ENCODE assay signal across 8 cellular contexts in genomic region chr5:154972476-154973080, GRCh38. TPM values are rescaled to one million over a fixed set of nuclear protein-coding genes. Genes with fewer than 3 reads are reported as not detected.
A peak's percentile ranks its signal among the peaks of the same experiment; 100 is the strongest.
DNase-seq lines count a peak whose midpoint lies in the region; ATAC-seq and TF ChIP-seq lines count a peak whose summit lies in the region.

No MANE protein-coding gene starts in this region.

- TF ChIP-seq CTCF in AG04450 (IDR thresholded peaks at IDR 0.05; ENCODE audit: low read depth, low read length) = peak; percentile 79
- peak; percentile 35 for TF ChIP-seq CTCF in GM20000 (IDR thresholded peaks at IDR 0.05; ENCODE audit: extremely low read depth, missing control alignments)
- no peak for TF ChIP-seq CTCF in CD14-positive monocyte (IDR thresholded peaks at IDR 0.05)

- no peak overlapping the region for H2AK5ac ChIP-seq in mesenchymal stem cell (ENCODE audit: low read length, severe bottlenecking)

- H3K4me3 Mint-ChIP-seq in CD14-positive monocyte = no peak overlapping the region

- no peak overlapping the region for H3K18ac ChIP-seq in mesenchymal stem cell (ENCODE audit: low read depth in 1 of 2, low read length in 2 of 2)

- intact Hi-C loops in CD14-positive monocyte (cut with micrococcal nuclease) = no loop called here

- H4K8ac ChIP-seq in mesenchymal stem cell (ENCODE audit: low read length) = no peak overlapping the region

- peaks cover 7% of the 10 kb centered on the region for H3K4me1 Mint-ChIP-seq in CD14-positive monocyte

- no peaks in the 10 kb centered on the region for H3K27me3 Mint-ChIP-seq in CD14-positive monocyte (ENCODE audit: low read depth in 3 of 3)

- no peak overlapping the region for H2BK120ac ChIP-seq in mesenchymal stem cell (ENCODE audit: low read depth, low read length)

- no peak for ATAC-seq in GM18861 (IDR thresholded peaks at IDR 0.05; ENCODE audit: unreplicated experiment)

- H3K4me3 ChIP-seq in AG04450 (ENCODE audit: low read depth, low read length) (no peak overlapping the region), mesenchymal stem cell (ENCODE audit: insufficient read depth in 1 of 2, low read depth in 1 of 2, low read length in 2 of 2) (no peak overlapping the region)

- H3K79me1 ChIP-seq in mesenchymal stem cell (replicated peaks; ENCODE audit: low read length, poor library complexity, severe bottlenecking) = peaks cover 5% of the 10 kb centered on the region

- no peak overlapping the region for H3K23ac ChIP-seq in mesenchymal stem cell (ENCODE audit: low read length in 2 of 2)

- peaks cover 4 to 9% (median 5%) of the 10 kb centered on the region in 7 donors for H3K9me3 Mint-ChIP-seq in CD14-positive monocyte

- H3K27ac ChIP-seq in AG04450 (ENCODE audit: low read depth, low read length) = no peak overlapping the region
- no peak overlapping the region for H3K27ac ChIP-seq in mesenchymal stem cell (ENCODE audit: low read length, poor library complexity, severe bottlenecking)

- no peak overlapping the region for H2BK5ac ChIP-seq in mesenchymal stem cell (ENCODE audit: low read depth, low read length, poor library complexity, severe bottlenecking)

- H3K27me3 ChIP-seq in AG04450 (ENCODE audit: control insufficient read depth, insufficient read depth, low read length) (no peaks in the 10 kb centered on the region), mesenchymal stem cell (ENCODE audit: control insufficient read depth in 1 of 2, insufficient read depth in 1 of 2, low read length in 2 of 2) (no peaks in the 10 kb centered on the region)

- H3K14ac ChIP-seq in mesenchymal stem cell (ENCODE audit: low read length in 2 of 2) = no peak overlapping the region

- H3K27ac Mint-ChIP-seq in CD14-positive monocyte = peak overlapping the region in 1 of 7 donors; percentile 11

- no peak overlapping the region for H3K4me2 ChIP-seq in mesenchymal stem cell (ENCODE audit: low read length, poor library complexity, severe bottlenecking)

- H3K36me3 Mint-ChIP-seq in CD14-positive monocyte = peaks cover 20 to 28% of the 10 kb centered on the region in 2 donors

- H3K4me1 ChIP-seq in mesenchymal stem cell (ENCODE audit: control insufficient read depth, insufficient read depth, low read depth, low read length) = peaks cover 3% of the 10 kb centered on the region

- DNase-seq in AG04450 (ENCODE audit: low read depth, low spot score) = no peak
- no peak for DNase-seq in GM20000 (ENCODE audit: low spot score)
- DNase-seq in NCI-H82 (lab: John Stamatoyannopoulos, UW) = peak; percentile 71
- DNase-seq in dermis blood vessel endothelial cell = peak; percentile 83
- peak; percentile 38 for DNase-seq in mesenchymal stem cell
- DNase-seq in stimulated activated naive CD4-positive, alpha-beta T cell (lab: John Stamatoyannopoulos, UW) = no peak
- no peak for DNase-seq in CD14-positive monocyte (ENCODE audit: low spot score)

- no peak overlapping the region for H3K9ac ChIP-seq in mesenchymal stem cell (ENCODE audit: low read length)

- H2AFZ ChIP-seq in mesenchymal stem cell (ENCODE audit: low read depth, low read length) = no peak overlapping the region

- no peak overlapping the region for H2BK12ac ChIP-seq in mesenchymal stem cell (ENCODE audit: low read length in 2 of 2)

- no peak overlapping the region for H3K4ac ChIP-seq in mesenchymal stem cell (ENCODE audit: low read depth in 1 of 2, low read length in 2 of 2)

- H3K36me3 ChIP-seq in mesenchymal stem cell (ENCODE audit: control insufficient read depth in 1 of 2, insufficient read depth in 2 of 2, low read depth in 1 of 2, low read length in 2 of 2) = peaks cover 4 to 32% of the 10 kb centered on the region in 2 experiments

- WGBS in mesenchymal stem cell = 80% methylated on average over 1 of the region's 2 CpGs

- H4K91ac ChIP-seq in mesenchymal stem cell (ENCODE audit: low read length) = no peak overlapping the region

- CTCF ChIA-PET in AG04450 (lab: Charles Lee) = interaction anchor here (0.6 to 3.9 kb wide), 28 partner anchors 8 to 869 kb away, joined by 3 to 71 read pairs (median 6); no protein-coding TSS in a partner anchor

- no peak overlapping the region for H2BK15ac ChIP-seq in mesenchymal stem cell (ENCODE audit: low read depth, poor library complexity, severe bottlenecking)

- POLR2A ChIA-PET in AG04450 (lab: Yijun Ruan, JAX) = interaction anchor here (0.6 kb wide), 1 partner anchor 22 kb away, joined by 3 read pairs; no protein-coding TSS in a partner anchor

- H3K9me3 ChIP-seq in AG04450 (ENCODE audit: control insufficient read depth, insufficient read depth, low read length) (no peaks in the 10 kb centered on the region), mesenchymal stem cell (ENCODE audit: control insufficient read depth, low read length) (no peaks in the 10 kb centered on the region)

RNA-seq across cellular contexts. Expression of gene MRPL22, which starts 31.7 kb away (rescaled TPM):
- 47.3 and 50.4 TPM in 2 replicates for polyA plus RNA-seq in AG04450 (2011; rRNA removed)
- 27.2 and 34.6 TPM in 2 replicates for polyA minus RNA-seq in AG04450 (2011; rRNA and poly(A)+ RNA removed)
- 24.0 and 35.6 TPM in 2 replicates for total RNA-seq in dermis blood vessel endothelial cell
- polyA plus RNA-seq in mesenchymal stem cell (2013, experiment 1 of 2) = 62.9 TPM
- 66.6 TPM for polyA plus RNA-seq in mesenchymal stem cell (2013, experiment 2 of 2)
- 10 to 100 TPM; 56.7 to 66.1 TPM for polyA plus RNA-seq in CD14-positive monocyte

RNA-seq across cellular contexts. Expression of gene GEMIN5, which starts 34.6 kb away (rescaled TPM):
- polyA plus RNA-seq in AG04450 (2011; rRNA removed) (10.0 and 10.7 TPM in 2 replicates), CD14-positive monocyte (1 to 10 TPM; 2.0 to 3.8 TPM)
- polyA minus RNA-seq in AG04450 (2011; rRNA and poly(A)+ RNA removed) = 16.0 and 19.1 TPM in 2 replicates
- total RNA-seq in dermis blood vessel endothelial cell = 19.7 and 27.5 TPM in 2 replicates
- polyA plus RNA-seq in mesenchymal stem cell (2013, experiment 1 of 2) = 3.5 TPM
- 3.6 TPM for polyA plus RNA-seq in mesenchymal stem cell (2013, experiment 2 of 2)

RNA-seq across cellular contexts. Expression of gene KIF4B, which starts 41.0 kb away (rescaled TPM):
- polyA plus RNA-seq in AG04450 (2011; rRNA removed) (0.02 TPM in 1 of 2 replicates, not detected in the other), CD14-positive monocyte (not detected)
- not detected in 2 replicates for polyA minus RNA-seq in AG04450 (2011; rRNA and poly(A)+ RNA removed)
- 0.17 and 0.42 TPM in 2 replicates for total RNA-seq in dermis blood vessel endothelial cell
- polyA plus RNA-seq in mesenchymal stem cell (2013, experiment 1 of 2) = 0.01 TPM
- polyA plus RNA-seq in mesenchymal stem cell (2013, experiment 2 of 2) = not detected

Comparison
In these comparisons a context has a peak if more than half of its experiments do, and no peak if none do; other contexts are left out.
1. DNase-seq: peak in NCI-H82 (single experiment), dermis blood vessel endothelial cell (single experiment) and mesenchymal stem cell (single experiment); none in AG04450 (single experiment), GM20000 (single experiment), stimulated activated naive CD4-positive, alpha-beta T cell (0 of 6) and CD14-positive monocyte (single experiment).